Comparison of ENCODE assay signal across 8 cellular contexts in genomic region chr6:31356946-31357466, GRCh38. TPM values are rescaled to one million over a fixed set of nuclear protein-coding genes. Genes with fewer than 3 reads are reported as not detected.
A peak's percentile ranks its signal among the peaks of the same experiment; 100 is the strongest.
DNase-seq lines count a peak whose midpoint lies in the region; ATAC-seq and TF ChIP-seq lines count a peak whose summit lies in the region.

HLA-B (minus strand) TSS chr6:31357179; CDS start chr6:31357158, 21 bp downstream.

- peak within 1 kb of the TSS; percentile 96 for H3K9ac ChIP-seq in Loucy (ENCODE audit: low read depth, low read length, poor library complexity, severe bottlenecking)
- H3K9ac ChIP-seq in rectal smooth muscle tissue (ENCODE audit: low read length): peak within 1 kb of the TSS; percentile 49

- TF ChIP-seq CTCF in Loucy (conservative IDR thresholded peaks at IDR 0.05; ENCODE audit: low read length) (no peak), astrocyte of the spinal cord (IDR thresholded peaks at IDR 0.05; ENCODE audit: low read depth, low read length) (no peak)

- H3K36me3 ChIP-seq in Loucy (ENCODE audit: insufficient read depth, low read length): peaks cover 22% of the 10 kb centered on the region; the same call in 1 of the 2 replicates
- peaks cover 12% of the 10 kb centered on the region for H3K36me3 ChIP-seq in rectal smooth muscle tissue (ENCODE audit: control insufficient read depth, insufficient read depth, low read length)
- H3K36me3 ChIP-seq in aorta (ENCODE audit: control insufficient read depth in 1 of 2, insufficient read depth in 2 of 2, low read length in 1 of 2): no peaks in the 10 kb centered on the region

- peak within 1 kb of the TSS; percentile 95 for H3K4me3 Mint-ChIP-seq in T-helper 2 cell treated with Interferon-gamma antibody and Interleukin-4, amounts not matched to agents 5 μg/mL and 100 μg/mL, for 36 hours

- H3K27ac Mint-ChIP-seq in T-helper 2 cell treated with Interferon-gamma antibody and Interleukin-4, amounts not matched to agents 5 μg/mL and 100 μg/mL, for 36 hours: peak within 1 kb of the TSS; percentile 99

- H3K9me3 ChIP-seq in Loucy (ENCODE audit: insufficient read depth, low read depth, low read length) (no peaks in the 10 kb centered on the region), aorta (ENCODE audit: control insufficient read depth, low read length) (no peaks in the 10 kb centered on the region)

- H3K4me3 ChIP-seq in Loucy (ENCODE audit: low read length, poor library complexity, severe bottlenecking) (peak within 1 kb of the TSS; percentile 87), astrocyte of the spinal cord (ENCODE audit: low read depth, low read length) (peak within 1 kb of the TSS; percentile 61), rectal smooth muscle tissue (ENCODE audit: low read length) (peak within 1 kb of the TSS; percentile 75), aorta (ENCODE audit: low read length in 2 of 2) (peak within 1 kb of the TSS; percentile 32 to 97)

- H3K27me3 Mint-ChIP-seq in T-helper 2 cell treated with Interferon-gamma antibody and Interleukin-4, amounts not matched to agents 5 μg/mL and 100 μg/mL, for 36 hours (ENCODE audit: low read depth): peaks cover 14% of the 10 kb centered on the region

- DNase-seq in G401 (ENCODE audit: low spot score) (peak; percentile 93), GOT3 (lab: John Stamatoyannopoulos, UW) (peak; percentile 16), astrocyte of the spinal cord (ENCODE audit: low read depth, low spot score) (peak; percentile 71), hippocampal formation (lab: John Stamatoyannopoulos, UW) (peak; percentile 40 to 48), aorta (peak; percentile 93 to 95)
- DNase-seq in T-helper 2 cell treated with Interferon-gamma antibody and Interleukin-4, amounts not matched to agents 5 μg/mL and 100 μg/mL, for 36 hours (ENCODE audit: low spot score): peak; percentile 57

- 0 to 1% methylated on average over 26 to 39 of the region's 39 CpGs for WGBS in aorta, 2 donors

- in situ Hi-C loops in G401 (cut with HindIII; ENCODE audit: low sequenced_read_pairs): no loop called here
- in situ Hi-C loops in astrocyte of the spinal cord (cut with HindIII; ENCODE audit: low sequenced_read_pairs): no loop called here

- peaks cover 54% of the 10 kb centered on the region for H3K4me1 Mint-ChIP-seq in T-helper 2 cell treated with Interferon-gamma antibody and Interleukin-4, amounts not matched to agents 5 μg/mL and 100 μg/mL, for 36 hours (ENCODE audit: low read depth)

- peaks cover 3% of the 10 kb centered on the region for H3K9me3 Mint-ChIP-seq in T-helper 2 cell treated with Interferon-gamma antibody and Interleukin-4, amounts not matched to agents 5 μg/mL and 100 μg/mL, for 36 hours

- H3K27ac ChIP-seq in rectal smooth muscle tissue (ENCODE audit: low read depth, low read length) (peak within 1 kb of the TSS; percentile 55), aorta (ENCODE audit: low read depth in 1 of 2, low read length in 2 of 2) (peak within 1 kb of the TSS in 1 of 2 donors; percentile 48)

- intact Hi-C loops in aorta (cut with DNase I): loop anchor here in 1 of 2 donors (5.0 kb wide), 1 partner anchor 85 kb away; the partner anchor contains the start of gene HLA-C

- peak within 1 kb of the TSS; percentile 93 for H2AFZ ChIP-seq in Loucy (ENCODE audit: low read length)

- H3K4me2 ChIP-seq in Loucy (ENCODE audit: low read depth, low read length, poor library complexity, severe bottlenecking): peak within 1 kb of the TSS; percentile 93

- H3K27me3 ChIP-seq in Loucy (ENCODE audit: insufficient read depth, low read length, poor library complexity, severe bottlenecking) (peaks cover 6% of the 10 kb centered on the region), rectal smooth muscle tissue (ENCODE audit: control insufficient read depth, insufficient read depth, low read length) (no peaks in the 10 kb centered on the region), aorta (ENCODE audit: control insufficient read depth in 1 of 2, insufficient read depth in 2 of 2, low read length in 1 of 2) (no peaks in the 10 kb centered on the region)

- peaks cover 3% of the 10 kb centered on the region; the same call in 1 of the 2 replicates for H3F3A ChIP-seq in Loucy (ENCODE audit: low read depth)

- H3K79me2 ChIP-seq in Loucy (ENCODE audit: insufficient read depth, low read length): peaks cover 46% of the 10 kb centered on the region

- H3K36me3 Mint-ChIP-seq in T-helper 2 cell treated with Interferon-gamma antibody and Interleukin-4, amounts not matched to agents 5 μg/mL and 100 μg/mL, for 36 hours (ENCODE audit: low read depth): peaks cover 49% of the 10 kb centered on the region

- peaks cover 38% of the 10 kb centered on the region for H3K4me1 ChIP-seq in Loucy (ENCODE audit: insufficient read depth, low read length, poor library complexity, severe bottlenecking)
- H3K4me1 ChIP-seq in rectal smooth muscle tissue (ENCODE audit: control insufficient read depth, insufficient read depth, low read length): no peaks in the 10 kb centered on the region
- no peaks in the 10 kb centered on the region for H3K4me1 ChIP-seq in aorta (ENCODE audit: control insufficient read depth in 1 of 2, insufficient read depth in 2 of 2, low read length in 2 of 2)

- H4K20me1 ChIP-seq in Loucy (ENCODE audit: insufficient read depth, low read length, poor library complexity, severe bottlenecking): peaks cover 33% of the 10 kb centered on the region

- no peaks in the 10 kb centered on the region for H3K9me2 ChIP-seq in Loucy (replicated peaks; ENCODE audit: low read depth, low read length)

- ATAC-seq in aorta (ENCODE audit: low FRiP score): peak; percentile 96

RNA-seq across cellular contexts. Expression of gene HLA-B, which starts in this region (rescaled TPM):
- 9.0 and 25.4 TPM in 2 replicates for total RNA-seq in G401 (2014; rRNA removed; shearing (Covaris generic))
- 1,000 to 10,000 TPM in 1 of 2 donors, 100 to 1,000 TPM in 1; 862 to 1,392 TPM for total RNA-seq in aorta
- 100 to 1,000 TPM; 209 to 214 TPM for polyA plus RNA-seq in aorta

Comparison
In these comparisons a context has a peak if more than half of its experiments do, and no peak if none do; other contexts are left out.
1. RNA of gene HLA-B (total RNA-seq): 862 to 1,392 TPM in aorta; 9.0 to 25.4 TPM in G401; every median in the first group is over 10 times any median in the second.
2. DNase-seq: peak in every context shown above with its lines; median percentile 94 in aorta; 93 in G401; 71 in astrocyte of the spinal cord; 57 in T-helper 2 cell treated with Interferon-gamma antibody and Interleukin-4, amounts not matched to agents 5 μg/mL and 100 μg/mL, for 36 hours; 44 in hippocampal formation; 16 in GOT3.
3. Peak in every context shown above with its lines, with median percentiles within 50 percentile points of each other: H3K4me3 ChIP-seq.